1 cellular context compared by ENCODE assay signal in the genomic region with DNA sequence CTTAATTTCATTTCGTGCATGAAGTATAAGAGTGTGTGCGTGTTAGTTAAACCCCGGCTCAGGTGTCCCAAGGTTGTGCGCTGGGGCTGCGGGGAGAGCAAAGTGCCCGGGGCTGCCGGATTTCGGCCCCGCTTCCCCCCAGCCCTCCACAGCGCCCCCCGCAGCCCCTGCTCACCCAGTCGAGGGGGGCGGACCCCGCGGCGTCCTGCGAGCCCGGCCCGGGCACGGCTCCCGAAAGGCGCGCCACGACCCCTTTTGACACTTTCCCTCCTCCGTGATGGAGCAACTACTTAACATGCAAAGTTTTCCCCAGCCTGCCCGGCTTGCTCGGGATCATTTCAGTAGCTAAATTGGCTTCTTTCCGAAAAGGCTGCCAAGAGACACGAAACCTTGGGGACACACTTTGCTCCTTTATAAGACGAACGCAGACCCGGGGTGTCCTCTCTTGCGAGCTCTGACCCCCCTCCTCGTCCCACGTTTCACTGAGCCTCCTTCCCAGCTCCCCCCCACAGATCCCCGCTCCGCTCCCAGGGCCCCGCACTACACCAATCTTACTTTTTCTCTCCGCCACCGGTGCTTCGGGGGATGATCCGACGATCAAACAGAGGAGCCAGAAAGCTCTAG.
TF ChIP-seq lines count a peak whose summit lies in the region.

No MANE protein-coding gene starts in this region.

TF ChIP-seq in H1, 55 proteins besides CTCF, POLR2A, EP300 and RAD21:
- TF ChIP-seq BACH1 (IDR thresholded peaks at IDR 0.05; ENCODE audit: low read length), result no peak
- TF ChIP-seq NANOG (IDR thresholded peaks at IDR 0.05; ENCODE audit: insufficient read depth, low read depth, low read length, poor library complexity, severe bottlenecking), result no peak
- TF ChIP-seq SAP30 (IDR thresholded peaks at IDR 0.05; ENCODE audit: insufficient read depth, insufficient replicate concordance, low read length), result peak; percentile 30
- no peak for TF ChIP-seq TAF7 (optimal IDR thresholded peaks at IDR 0.05; ENCODE audit: borderline replicate concordance, low read depth, low read length)
- TF ChIP-seq TCF12 (IDR thresholded peaks at IDR 0.05; ENCODE audit: low read depth, low read length), result no peak
- no peak for TF ChIP-seq KDM1A (IDR thresholded peaks at IDR 0.05; ENCODE audit: borderline replicate concordance, low read length)
- TF ChIP-seq, protein P1, sequence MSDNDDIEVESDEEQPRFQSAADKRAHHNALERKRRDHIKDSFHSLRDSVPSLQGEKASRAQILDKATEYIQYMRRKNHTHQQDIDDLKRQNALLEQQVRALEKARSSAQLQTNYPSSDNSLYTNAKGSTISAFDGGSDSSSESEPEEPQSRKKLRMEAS (IDR thresholded peaks at IDR 0.05), result no peak
- TF ChIP-seq EZH2 (IDR thresholded peaks at IDR 0.05; ENCODE audit: low read depth, low read length, severe bottlenecking), result peak; percentile 35
- TF ChIP-seq SIX5 (IDR thresholded peaks at IDR 0.05; ENCODE audit: low read depth, low read length), result no peak
- TF ChIP-seq JUND (IDR thresholded peaks at IDR 0.05; ENCODE audit: low read length), result no peak
- TF ChIP-seq SRF (IDR thresholded peaks at IDR 0.05; ENCODE audit: low read depth, low read length), result no peak
- 0 out of 4 replicates have a peak, but pooled peaks of 1 of the 2 experiments have one; percentile 22 for TF ChIP-seq SIN3A (conservative IDR thresholded peaks at IDR 0.05 in 1 of 2, IDR thresholded peaks at IDR 0.05 in 1 of 2; ENCODE audit: low read depth in 1 of 2, low read length in 2 of 2)
- TF ChIP-seq TAF1 (IDR thresholded peaks at IDR 0.05; ENCODE audit: low read depth, low read length), result no peak
- TF ChIP-seq, protein P2, sequence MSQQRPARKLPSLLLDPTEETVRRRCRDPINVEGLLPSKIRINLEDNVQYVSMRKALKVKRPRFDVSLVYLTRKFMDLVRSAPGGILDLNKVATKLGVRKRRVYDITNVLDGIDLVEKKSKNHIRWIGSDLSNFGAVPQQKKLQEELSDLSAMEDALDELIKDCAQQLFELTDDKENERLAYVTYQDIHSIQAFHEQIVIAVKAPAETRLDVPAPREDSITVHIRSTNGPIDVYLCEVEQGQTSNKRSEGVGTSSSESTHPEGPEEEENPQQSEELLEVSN (IDR thresholded peaks at IDR 0.05), result no peak
- 0 out of 2 replicates have a peak, but pooled peaks have one; percentile 9 for TF ChIP-seq RBBP5 (IDR thresholded peaks at IDR 0.05; ENCODE audit: borderline replicate concordance, low read depth, low read length)
- no peak for TF ChIP-seq BCL11A (IDR thresholded peaks at IDR 0.05; ENCODE audit: low read depth in 2 of 2, low read length in 2 of 2)
- TF ChIP-seq POLR2AphosphoS5 (IDR thresholded peaks at IDR 0.05; ENCODE audit: low read depth, low read length), result no peak
- TF ChIP-seq FOSL1 (IDR thresholded peaks at IDR 0.05; ENCODE audit: insufficient read depth, low read depth, low read length), result no peak
- TF ChIP-seq, protein P3, sequence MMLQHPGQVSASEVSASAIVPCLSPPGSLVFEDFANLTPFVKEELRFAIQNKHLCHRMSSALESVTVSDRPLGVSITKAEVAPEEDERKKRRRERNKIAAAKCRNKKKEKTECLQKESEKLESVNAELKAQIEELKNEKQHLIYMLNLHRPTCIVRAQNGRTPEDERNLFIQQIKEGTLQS (IDR thresholded peaks at IDR 0.05; ENCODE audit: insufficient read depth, low read depth, low read length), result no peak
- no peak for TF ChIP-seq KDM5A (IDR thresholded peaks at IDR 0.05; ENCODE audit: low read length)
- no peak for TF ChIP-seq ASH2L (IDR thresholded peaks at IDR 0.05; ENCODE audit: low read length)
- no peak for TF ChIP-seq HDAC6 (IDR thresholded peaks at IDR 0.05; ENCODE audit: low read depth, low read length)
- TF ChIP-seq CEBPB (IDR thresholded peaks at IDR 0.05; ENCODE audit: low read depth, low read length), result no peak
- TF ChIP-seq KDM4A (IDR thresholded peaks at IDR 0.05; ENCODE audit: low read depth, low read length, severe bottlenecking), result peak; percentile 42
- no peak for TF ChIP-seq RNF2 (IDR thresholded peaks at IDR 0.05; ENCODE audit: borderline replicate concordance, low read depth, low read length, missing control alignments, poor library complexity, severe bottlenecking)
